ENCODE assay signal across 28 cellular contexts in the genomic region with DNA sequence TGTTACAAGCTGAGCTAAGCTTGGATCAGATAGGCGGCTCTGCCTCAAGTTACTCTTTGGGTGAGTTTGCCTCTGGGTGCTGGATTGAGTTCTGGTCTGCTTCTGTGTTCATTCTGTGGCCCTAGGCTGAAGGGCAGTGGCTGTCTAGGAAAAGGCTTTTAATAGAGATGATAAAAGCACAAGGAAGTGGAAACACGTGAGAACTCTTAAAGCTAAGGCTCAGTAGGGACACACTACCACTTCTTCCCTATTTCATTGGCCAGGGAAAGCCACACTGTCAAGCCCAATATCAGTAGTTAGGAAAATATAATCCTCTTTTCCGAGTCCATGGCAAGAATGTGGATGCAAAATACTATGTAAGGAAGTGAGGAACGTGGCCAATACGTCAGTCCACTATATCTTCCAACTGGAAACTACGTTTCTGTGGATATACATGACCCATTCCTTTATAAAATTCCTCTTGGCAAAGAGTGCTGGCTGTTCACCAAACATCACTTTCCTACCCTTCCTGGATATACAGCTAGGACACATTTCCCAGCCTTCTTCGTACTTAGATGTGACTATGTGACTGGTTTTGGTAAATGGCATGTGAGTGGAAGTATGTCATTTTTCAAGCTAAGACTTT.
"Had no signal": no experiment of that assay in that cellular context is flagged by ENCODE, and none has a peak within 500 bp of the region (broad histone marks: within the 10 kb centered on the region; RNA-seq: fewer than 3 reads in every experiment).

No MANE protein-coding gene starts in this region.

- H3K36me3 ChIP-seq: ascending aorta, cardiac muscle cell, heart left ventricle, lower lobe of right lung, neutrophil, ovary had no signal

- H3K27ac ChIP-seq: ascending aorta, cardiac muscle cell, coronary artery, heart left ventricle, lower lobe of right lung, neutrophil, ovary, skin epidermis, VCaP had no signal

- H3K4me3 ChIP-seq: ascending aorta, cardiac muscle cell, coronary artery, heart left ventricle, lower lobe of right lung, ovary, skin epidermis had no signal

- H3K9me3 ChIP-seq: ascending aorta, heart left ventricle, lower lobe of right lung, neutrophil, ovary had no signal

- ATAC-seq: esophagus mucosa; heart left ventricle; lower lobe of right lung; sciatic nerve; stimulated activated effector memory CD8-positive, alpha-beta T cell treated with anti-CD3 and anti-CD28 coated beads, Interleukin-12 subunit alpha, Interleukin-12 subunit beta, amount 100 ng/mL, for 72 hours; stimulated activated naive CD8-positive, alpha-beta T cell treated with anti-CD3 and anti-CD28 coated beads, Interleukin-15, amount 100 ng/mL, for 72 hours had no signal

- H3K4me1 ChIP-seq: ascending aorta, heart left ventricle, lower lobe of right lung had no signal

- H3K27me3 ChIP-seq: ascending aorta, cardiac muscle cell, heart left ventricle, ovary had no signal

- FAIRE-seq: kidney had no signal

- DNase-seq: activated CD4-positive, alpha-beta T cell treated with anti-CD3 and anti-CD28 coated beads for 4 hours; activated CD4-positive, alpha-beta T cell treated with anti-CD3 and anti-CD28 coated beads, Interleukin-2, amount 50 U/mL, for 4 hours; activated gamma-delta T cell; activated naive CD4-positive, alpha-beta T cell treated with anti-CD3 and anti-CD28 coated beads, Interleukin-2, amount 10 ng/mL, durations not matched to agents 7 days and 5 days; activated naive CD8-positive, alpha-beta T cell treated with anti-CD3 and anti-CD28 coated beads, Interleukin-2, amount 10 ng/mL, durations not matched to agents 7 days and 5 days; activated T-cell treated with anti-CD3 and anti-CD28 coated beads for 4 hours; foreskin fibroblast; heart left ventricle; hypothalamus; immature natural killer cell; kidney; lower lobe of right lung; mesendoderm; ovary; stimulated activated CD4-positive, alpha-beta T cell treated with anti-CD3 and anti-CD28 coated beads, Interleukin-12 subunit alpha, Interleukin-12 subunit beta, amount 100 ng/mL, for 4 hours; stimulated activated CD4-positive, alpha-beta T cell treated with anti-CD3 and anti-CD28 coated beads, Interleukin-4, amount 100 ng/mL, for 24 hours; stimulated activated naive CD8-positive, alpha-beta T cell treated with anti-CD3 and anti-CD28 coated beads, Interleukin-15, amount 100 ng/mL, for 72 hours; substantia nigra; T-helper 2 cell had no signal
